Comparison of ENCODE assay signal across 8 cellular contexts in genomic region chr2:39266139-39266805, GRCh38. TPM values are rescaled to one million over a fixed set of nuclear protein-coding genes. Genes with fewer than 3 reads are reported as not detected.
DNase-seq lines count a peak whose midpoint lies in the region; ATAC-seq and TF ChIP-seq lines count a peak whose summit lies in the region.

No MANE protein-coding gene starts in this region.

- CTCF ChIA-PET in HEK293 (lab: Yijun Ruan, JAX), result no interaction called here

- intact Hi-C loops in left colon (cut with DNase I, micrococcal nuclease), result no loop called here

- no peak overlapping the region for H3K27ac ChIP-seq in HEK293 (ENCODE audit: extremely low read depth, low read depth, low read length)

- H3K4me1 ChIP-seq in HEK293 (ENCODE audit: control insufficient read depth, insufficient read depth, low read length), result peaks cover 9% of the 10 kb centered on the region

- DNase-seq in MV-4-11 (lab: John Stamatoyannopoulos, UW), result peak; percentile 77
- no peak for DNase-seq in left colon
- no peak for DNase-seq in NCI-H187 (lab: John Stamatoyannopoulos, UW)
- no peak for DNase-seq in OCI-M2 (lab: John Stamatoyannopoulos, UW; ENCODE audit: unreplicated experiment)
- DNase-seq in SK-N-DZ (ENCODE audit: low spot score), result no peak
- no peak for DNase-seq in erythroblast (lab: John Stamatoyannopoulos, UW)

- H3K4me3 ChIP-seq in HEK293 (ENCODE audit: low read depth, low read length), result no peak overlapping the region

- H3K9me3 ChIP-seq in HEK293 (ENCODE audit: control insufficient read depth, insufficient read depth, low read depth, low read length), result no peaks in the 10 kb centered on the region

- no peak for TF ChIP-seq POLR2A in erythroblast (IDR thresholded peaks at IDR 0.05; ENCODE audit: low read length)

- TF ChIP-seq CTCF in HEK293 (tag by site-specific recombination; IDR thresholded peaks at IDR 0.05), result no peak

- POLR2A ChIA-PET in HEK293 (lab: Yijun Ruan, JAX), result no interaction called here

- peaks cover 4% of the 10 kb centered on the region in 2 experiments; a peak in 2 of 3 replicates for H3K36me3 ChIP-seq in HEK293 (ENCODE audit: control insufficient read depth in 2 of 2, insufficient read depth in 1 of 2, low read length in 2 of 2)

- ATAC-seq in GM18907 (IDR thresholded peaks at IDR 0.05; ENCODE audit: unreplicated experiment), result peak; percentile 65
- ATAC-seq in left colon, result peak; percentile 52

TF ChIP-seq in HEK293, 187 proteins besides CTCF, POLR2A, EP300 and RAD21:
- TF ChIP-seq ZNF518A (tag by site-specific recombination; conservative IDR thresholded peaks at IDR 0.05; ENCODE audit: low read depth), result no peak
- peak; percentile 83 for TF ChIP-seq SCRT2 (tag by site-specific recombination; IDR thresholded peaks at IDR 0.05)

RNA-seq across cellular contexts. Expression of gene CDKL4, which starts 22.5 kb away (rescaled TPM):
- under 1 TPM in 1 of 2 donors, not detected in 1; 0.78 TPM for total RNA-seq in left colon
- polyA plus RNA-seq in SK-N-DZ (2014; cell fraction: cytosol; rRNA removed), result not detected in 2 replicates
- polyA plus RNA-seq in SK-N-DZ (2014; cell fraction: nucleus; rRNA removed), result not detected in 2 replicates
